ENCODE assay signal across 19 cellular contexts in the genomic region with DNA sequence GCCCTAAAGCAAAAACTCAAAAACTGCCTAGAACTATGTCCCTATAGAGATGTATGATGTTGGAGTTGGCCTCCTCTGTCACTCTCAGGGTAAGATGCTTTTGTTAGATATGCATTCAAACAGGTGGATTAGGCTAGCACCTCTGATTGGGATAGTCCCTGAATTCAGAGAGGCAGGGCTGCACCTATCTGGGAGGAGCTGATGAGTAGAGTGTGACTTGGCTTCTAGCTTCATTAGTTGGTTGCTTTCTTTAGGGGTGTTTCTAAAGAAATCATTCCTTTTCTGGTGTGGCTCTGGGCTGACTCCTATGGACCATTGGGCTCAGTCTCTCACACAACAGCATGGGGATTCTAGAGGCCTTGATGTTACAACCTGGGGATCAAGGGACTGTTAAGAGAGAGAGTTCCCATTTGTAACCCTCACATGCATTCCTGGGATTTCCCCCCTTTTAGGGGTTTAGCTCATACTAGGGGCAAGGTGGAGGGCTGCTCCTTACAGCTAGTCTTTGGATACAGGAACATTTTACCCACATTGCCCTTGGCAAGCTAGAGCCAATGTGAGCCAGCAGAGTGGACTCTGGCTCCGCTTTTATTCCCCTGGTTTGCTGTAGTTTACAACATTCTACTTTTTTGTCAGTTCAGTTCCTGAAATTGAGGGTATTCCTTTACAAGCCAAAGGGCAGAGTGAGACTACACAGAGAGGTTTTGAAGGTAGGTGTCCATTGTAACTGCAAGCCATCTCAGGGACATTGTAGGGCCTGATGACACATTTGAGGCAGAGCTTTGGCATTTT. TPM values are rescaled to one million over a fixed set of nuclear protein-coding genes. Genes with fewer than 3 reads are reported as not detected.
DNase-seq lines count a peak whose midpoint lies in the region; ATAC-seq, FAIRE-seq and TF ChIP-seq lines count a peak whose summit lies in the region.
"Had no signal": no experiment of that assay in that cellular context is flagged by ENCODE, and none has a peak within 500 bp of the region (broad histone marks: within the 10 kb centered on the region; RNA-seq: fewer than 3 reads in every experiment).

No MANE protein-coding gene starts in this region.

- no peaks in the 10 kb centered on the region for H3K36me3 Mint-ChIP-seq in natural killer cell
- peaks cover 6% of the 10 kb centered on the region for H3K36me3 Mint-ChIP-seq in natural killer cell treated with Interleukin-12 subunit alpha and Interleukin-12 subunit beta and Interleukin-15 and Interleukin-18, amount 100 ng/mL, for 72 hours
- peaks cover 20% of the 10 kb centered on the region for H3K36me3 Mint-ChIP-seq in activated T-helper 17 cell treated with anti-CD3 and anti-CD28 coated beads, Interleukin-2, amount 50 U/mL, for 72 hours (ENCODE audit: low read depth)

- DNase-seq in natural killer cell (no peak), HepG2 (ENCODE audit: low spot score) (no peak), transverse colon (peak; percentile 24), NCI-H2107 treated with DMSO at 0.1 percent for 48 hours (lab: John Stamatoyannopoulos, UW; ENCODE audit: unreplicated experiment) (no peak), PC-3 (no peak), NCI-H146 (lab: John Stamatoyannopoulos, UW) (no peak)
- DNase-seq in natural killer cell treated with Interleukin-12 subunit alpha and Interleukin-12 subunit beta and Interleukin-15 and Interleukin-18, amount 100 ng/mL, for 72 hours (ENCODE audit: low spot score), result no peak
- DNase-seq: DMS153; mesenchymal stem cell; NCI-H2029; NCI-H510A treated with DMSO at 0.1 percent for 48 hours; nucleus accumbens; SIG-M5; sigmoid colon; stimulated activated CD4-positive, alpha-beta T cell treated with anti-CD3 and anti-CD28 coated beads, Interleukin-2, amount 100 ng/mL, for 24 hours; testis had no signal

- no peaks in the 10 kb centered on the region for H3K9me2 ChIP-seq in PC-3 (replicated peaks; ENCODE audit: low read length)

- H3K9me3 ChIP-seq in HepG2 (ENCODE audit: low read length), result no peaks in the 10 kb centered on the region
- no peaks in the 10 kb centered on the region for H3K9me3 ChIP-seq in transverse colon
- H3K9me3 ChIP-seq in PC-3 (ENCODE audit: low read length), result no peaks in the 10 kb centered on the region
- H3K9me3 ChIP-seq: sigmoid colon, testis had no signal

- H3K27me3 ChIP-seq in HepG2 (ENCODE audit: control insufficient read depth in 1 of 2, insufficient read depth in 2 of 2, low read length in 2 of 2), result no peaks in the 10 kb centered on the region
- H3K27me3 ChIP-seq in transverse colon, result no peaks in the 10 kb centered on the region
- no peaks in the 10 kb centered on the region for H3K27me3 ChIP-seq in PC-3 (ENCODE audit: low read length)
- H3K27me3 ChIP-seq: sigmoid colon, testis had no signal

- TF ChIP-seq CTCF in natural killer cell (IDR thresholded peaks at IDR 0.05) (no peak), HepG2 (CRISPR knock-in tag; IDR thresholded peaks at IDR 0.05) (no peak), transverse colon (IDR thresholded peaks at IDR 0.05) (no peak), PC-3 (conservative IDR thresholded peaks at IDR 0.05; ENCODE audit: low read depth, low read length) (no peak)

- in situ Hi-C loops in HepG2 (cut with HindIII; ENCODE audit: extremely low pct_ligation_motif_present, low pct_unique_long_range_greater_than_20kb) (no loop called here), transverse colon (cut with MboI; ENCODE audit: low pct_ligation_motif_present in 1 of 4, low pct_unique_long_range_greater_than_20kb in 1 of 4, low sequenced_read_pairs in 3 of 4) (loop anchor here in 1 of 4 donors (25.0 kb wide), 1 partner anchor 94 kb away; the partner anchor contains the start of genes NMB and WDR73)

- no peak for FAIRE-seq in HepG2 (lab: Jason Lieb, UNC)
- FAIRE-seq: colon, HTR-8/SVneo had no signal

- 92% methylated on average over 1 of the region's 1 CpG for whole genome bisulfite sequencing in HepG2 (ENCODE audit: low lambda C conversion rate)
- 67 to 83% methylated on average over 1 of the region's 1 CpG for WGBS in transverse colon (ENCODE audit: low coverage in 1 of 2), 2 donors

- no peak overlapping the region for H3K4me3 Mint-ChIP-seq in natural killer cell
- no peak overlapping the region for H3K4me3 Mint-ChIP-seq in natural killer cell treated with Interleukin-12 subunit alpha and Interleukin-12 subunit beta and Interleukin-15 and Interleukin-18, amount 100 ng/mL, for 72 hours
- H3K4me3 Mint-ChIP-seq in activated T-helper 17 cell treated with anti-CD3 and anti-CD28 coated beads, Interleukin-2, amount 50 U/mL, for 72 hours, result no peak overlapping the region

- BruUV-seq in HepG2 (replicated peaks; lab: Mats Ljungman, UMichigan) (no TSS peak), PC-3 (replicated peaks; lab: Mats Ljungman, UMichigan) (no TSS peak)

- H2AFZ ChIP-seq in HepG2 (ENCODE audit: low read length) (no peak overlapping the region), PC-3 (ENCODE audit: low read length) (no peak overlapping the region)

- POLR2A ChIA-PET in HepG2 (lab: Yijun Ruan, JAX), result interaction anchor here (0.7 kb wide), 1 partner anchor 149 kb away, joined by 3 read pairs; no protein-coding TSS in a partner anchor
- POLR2A ChIA-PET in PC-3 (lab: Charles Lee; ENCODE audit: unreplicated experiment), result no interaction called here

- H3K4me2 ChIP-seq in HepG2 (ENCODE audit: low read depth, low read length) (no peak overlapping the region), PC-3 (ENCODE audit: low read length) (no peak overlapping the region)

- H3F3A ChIP-seq in PC-3 (ENCODE audit: low read length, unreplicated experiment), result peaks cover 5% of the 10 kb centered on the region

- no peak overlapping the region for H3K4me3 ChIP-seq in HepG2 (replicated peaks in 1 of 3; ENCODE audit: insufficient read depth in 1 of 3, low read depth in 2 of 3, low read length in 3 of 3)
- H3K4me3 ChIP-seq in transverse colon, result no peak overlapping the region
- H3K4me3 ChIP-seq in PC-3 (ENCODE audit: low read length), result no peak overlapping the region
- H3K4me3 ChIP-seq: sigmoid colon, testis had no signal

- H4K20me1 ChIP-seq in HepG2 (ENCODE audit: insufficient read depth, low read length), result peaks cover 28% of the 10 kb centered on the region
- peaks cover 42% of the 10 kb centered on the region for H4K20me1 ChIP-seq in PC-3 (ENCODE audit: low read length)

- H3K36me3 ChIP-seq in HepG2 (replicated peaks in 1 of 2; ENCODE audit: control insufficient read depth in 1 of 2, insufficient read depth in 2 of 2, low read length in 2 of 2), result no peaks in the 10 kb centered on the region
- no peaks in the 10 kb centered on the region for H3K36me3 ChIP-seq in transverse colon
- peaks cover 6% of the 10 kb centered on the region; the same call in 1 of the 2 replicates for H3K36me3 ChIP-seq in PC-3 (ENCODE audit: low read depth, low read length)
- H3K36me3 ChIP-seq: sigmoid colon had no signal

- peak overlapping the region; percentile 43 for H3K27ac ChIP-seq in HepG2 (ENCODE audit: extremely low read length, insufficient read depth, low read length)
- H3K27ac ChIP-seq in transverse colon, result peak overlapping the region; percentile 35 to 46 (median 38)
- H3K27ac ChIP-seq in PC-3 (ENCODE audit: low read length), result no peak overlapping the region
- H3K27ac ChIP-seq: sigmoid colon, testis had no signal

- TF ChIP-seq POLR2A in HepG2 (IDR thresholded peaks at IDR 0.05; ENCODE audit: insufficient read depth in 1 of 2, low read depth in 2 of 2, low read length in 2 of 2) (no peak), transverse colon (IDR thresholded peaks at IDR 0.05) (no peak)

- ATAC-seq in natural killer cell (peak in 1 of 3 donors; percentile 40), HepG2 (no peak), PC-3 (no peak)
- ATAC-seq in natural killer cell treated with Interleukin-12 subunit alpha and Interleukin-12 subunit beta and Interleukin-15 and Interleukin-18, amount 100 ng/mL, for 72 hours, result no peak
- ATAC-seq in activated T-helper 17 cell treated with anti-CD3 and anti-CD28 coated beads, Interleukin-2, amount 50 U/mL, for 72 hours (replicated peaks), result peak; percentile 31

- CTCF ChIA-PET in HepG2 (lab: Yijun Ruan, JAX; ENCODE audit: low intra/inter-chr PET ratio, low total read pairs), result no interaction called here
- CTCF ChIA-PET in PC-3 (lab: Charles Lee), result no interaction called here

- intact Hi-C loops in natural killer cell (cut with micrococcal nuclease), result no loop called here
- intact Hi-C loops in HepG2 (cut with micrococcal nuclease; ENCODE audit: unreplicated experiment), result loop anchor here (10.0 kb wide), 1 partner anchor 59 kb away; the partner anchor contains the start of gene ALPK3
- intact Hi-C loops in transverse colon (cut with DNase I; ENCODE audit: low total_unique reads), result loop anchor here (10.0 kb wide), 1 partner anchor 59 kb away; the partner anchor contains the start of gene ALPK3
- intact Hi-C loops in PC-3 (cut with micrococcal nuclease), result no loop called here

- no peaks in the 10 kb centered on the region for H3K27me3 Mint-ChIP-seq in natural killer cell (ENCODE audit: low read depth in 2 of 2)
- H3K27me3 Mint-ChIP-seq in natural killer cell treated with Interleukin-12 subunit alpha and Interleukin-12 subunit beta and Interleukin-15 and Interleukin-18, amount 100 ng/mL, for 72 hours, result no peaks in the 10 kb centered on the region
- no peaks in the 10 kb centered on the region for H3K27me3 Mint-ChIP-seq in activated T-helper 17 cell treated with anti-CD3 and anti-CD28 coated beads, Interleukin-2, amount 50 U/mL, for 72 hours

- H3K4me1 Mint-ChIP-seq in natural killer cell, result peaks cover 31 to 42% of the 10 kb centered on the region in 2 donors
- H3K4me1 Mint-ChIP-seq in natural killer cell treated with Interleukin-12 subunit alpha and Interleukin-12 subunit beta and Interleukin-15 and Interleukin-18, amount 100 ng/mL, for 72 hours (ENCODE audit: low read depth in 2 of 2), result peaks cover 31 to 33% of the 10 kb centered on the region in 2 donors
- peaks cover 30% of the 10 kb centered on the region for H3K4me1 Mint-ChIP-seq in activated T-helper 17 cell treated with anti-CD3 and anti-CD28 coated beads, Interleukin-2, amount 50 U/mL, for 72 hours

- H3K9me3 Mint-ChIP-seq in natural killer cell, result no peaks in the 10 kb centered on the region
- no peaks in the 10 kb centered on the region for H3K9me3 Mint-ChIP-seq in natural killer cell treated with Interleukin-12 subunit alpha and Interleukin-12 subunit beta and Interleukin-15 and Interleukin-18, amount 100 ng/mL, for 72 hours
- H3K9me3 Mint-ChIP-seq in activated T-helper 17 cell treated with anti-CD3 and anti-CD28 coated beads, Interleukin-2, amount 50 U/mL, for 72 hours, result no peaks in the 10 kb centered on the region

- TF ChIP-seq RAD21 in HepG2 (CRISPR knock-in tag; IDR thresholded peaks at IDR 0.05), result no peak

- peak overlapping the region; percentile 5 to 33 for H3K27ac Mint-ChIP-seq in natural killer cell
- peak overlapping the region in 1 of 2 donors; percentile 41 for H3K27ac Mint-ChIP-seq in natural killer cell treated with Interleukin-12 subunit alpha and Interleukin-12 subunit beta and Interleukin-15 and Interleukin-18, amount 100 ng/mL, for 72 hours
- H3K27ac Mint-ChIP-seq in activated T-helper 17 cell treated with anti-CD3 and anti-CD28 coated beads, Interleukin-2, amount 50 U/mL, for 72 hours, result peak overlapping the region; percentile 45

- TF ChIP-seq EP300 in HepG2 (IDR thresholded peaks at IDR 0.05; ENCODE audit: low read depth in 2 of 2, low read length in 2 of 2) (no peak), HepG2 (CRISPR knock-in tag; IDR thresholded peaks at IDR 0.05; ENCODE audit: borderline replicate concordance) (no peak), transverse colon (IDR thresholded peaks at IDR 0.05; ENCODE audit: low read depth) (no peak)

- H3K4me1 ChIP-seq in HepG2 (ENCODE audit: insufficient read depth, low read length), result peaks cover 85% of the 10 kb centered on the region
- H3K4me1 ChIP-seq in transverse colon, result peaks cover 49 to 93% (median 74%) of the 10 kb centered on the region in 4 donors
- H3K4me1 ChIP-seq in PC-3 (ENCODE audit: insufficient read depth, low read length), result peaks cover 18% of the 10 kb centered on the region

- peaks cover 93% of the 10 kb centered on the region for H3K79me2 ChIP-seq in HepG2 (ENCODE audit: insufficient read depth, low read length)
- peaks cover 100% of the 10 kb centered on the region for H3K79me2 ChIP-seq in PC-3 (ENCODE audit: low read length)

- H3K9ac ChIP-seq in HepG2 (ENCODE audit: insufficient read depth, low read depth, low read length) (no peak overlapping the region), PC-3 (ENCODE audit: low read length) (no peak overlapping the region)

RNA-seq across cellular contexts. Expression of gene ZNF592, which starts 7.5 kb away (rescaled TPM):
- 10 to 100 TPM; 38.0 to 43.8 (median 39.1) TPM for total RNA-seq in natural killer cell
- 10 to 100 TPM; 23.7 to 41.3 TPM for total RNA-seq in natural killer cell treated with Interleukin-12 subunit alpha and Interleukin-12 subunit beta and Interleukin-15 and Interleukin-18, amount 100 ng/mL, for 72 hours
- 10 to 100 TPM; 23.8 to 36.8 TPM for total RNA-seq in activated T-helper 17 cell treated with anti-CD3 and anti-CD28 coated beads, Interleukin-2, amount 50 U/mL, for 72 hours
- total RNA-seq in HepG2 (2016; rRNA removed; fragmentation: Illumina TruSeq; extraction: Trizol), result 8.2 and 8.6 TPM in 2 replicates
- 1.7 and 1.8 TPM in 2 replicates for total RNA-seq in HepG2 (2016; cell fraction: cytosol; rRNA removed; fragmentation: Illumina TruSeq; extraction: Trizol; ENCODE audit: low read depth)
- 6.8 and 8.5 TPM in 2 replicates for total RNA-seq in HepG2 (2016; cell fraction: insoluble cytoplasmic fraction; rRNA removed; fragmentation: Illumina TruSeq; extraction: Trizol)
- 8.4 and 9.5 TPM in 2 replicates for total RNA-seq in HepG2 (2016; cell fraction: membrane; rRNA removed; fragmentation: Illumina TruSeq; extraction: Trizol)
- 7.9 and 9.7 TPM in 2 replicates for total RNA-seq in HepG2 (2016; cell fraction: nucleus; rRNA removed; fragmentation: Illumina TruSeq; extraction: Trizol)
- 9.8 and 11.1 TPM in 2 replicates for polyA plus RNA-seq in HepG2 (2011; rRNA removed)
- polyA plus RNA-seq in HepG2 (2011; cell fraction: cytosol; rRNA removed), result 6.3 and 8.1 TPM in 2 replicates
- polyA plus RNA-seq in HepG2 (2011; cell fraction: nucleus; rRNA removed), result 20.4 and 23.3 TPM in 2 replicates
- polyA plus RNA-seq in HepG2 (2012), result 12.5 and 12.7 TPM in 2 replicates
- polyA plus RNA-seq in HepG2 (2016; cell fraction: cytosol; fragmentation: Illumina TruSeq; extraction: Trizol; ENCODE audit: low read depth), result 3.1 and 4.1 TPM in 2 replicates
- 9.8 and 14.4 TPM in 2 replicates for polyA plus RNA-seq in HepG2 (2016; cell fraction: insoluble cytoplasmic fraction; fragmentation: Illumina TruSeq; extraction: Trizol; ENCODE audit: low read depth)
- polyA plus RNA-seq in HepG2 (2016; cell fraction: membrane; fragmentation: Illumina TruSeq; extraction: Trizol; ENCODE audit: low read depth), result 12.8 and 14.8 TPM in 2 replicates
- polyA plus RNA-seq in HepG2 (2016; cell fraction: nucleus; fragmentation: Illumina TruSeq; extraction: Trizol; ENCODE audit: insufficient read depth, low read depth), result 17.8 and 21.0 TPM in 2 replicates
- 18.8 and 22.0 TPM in 2 replicates for polyA minus RNA-seq in HepG2 (2011; rRNA and poly(A)+ RNA removed; ENCODE audit: low replicate concordance)
- 8.2 and 9.7 TPM in 2 replicates for polyA minus RNA-seq in HepG2 (2011; cell fraction: cytosol; rRNA and poly(A)+ RNA removed)
- 13.8 and 15.7 TPM in 2 replicates for polyA minus RNA-seq in HepG2 (2011; cell fraction: nucleus; rRNA and poly(A)+ RNA removed)
- 10 to 100 TPM; 23.5 to 41.1 (median 26.5) TPM for total RNA-seq in transverse colon
- total RNA-seq in PC-3 (2014; rRNA removed), result 12.3 and 13.0 TPM in 2 replicates

RNA-seq across cellular contexts. Expression of gene SEC11A, which starts 40.0 kb away (rescaled TPM):
- 10 to 100 TPM; 78.7 to 89.3 (median 81.8) TPM for total RNA-seq in natural killer cell
- total RNA-seq in natural killer cell treated with Interleukin-12 subunit alpha and Interleukin-12 subunit beta and Interleukin-15 and Interleukin-18, amount 100 ng/mL, for 72 hours, result 100 to 1,000 TPM in 1 of 2 donors, 10 to 100 TPM in 1; 73.0 to 114 TPM
- total RNA-seq in activated T-helper 17 cell treated with anti-CD3 and anti-CD28 coated beads, Interleukin-2, amount 50 U/mL, for 72 hours, result 100 to 1,000 TPM; 111 to 116 TPM
- total RNA-seq in HepG2 (2016; rRNA removed; fragmentation: Illumina TruSeq; extraction: Trizol), result 194 and 230 TPM in 2 replicates
- total RNA-seq in HepG2 (2016; cell fraction: cytosol; rRNA removed; fragmentation: Illumina TruSeq; extraction: Trizol; ENCODE audit: low read depth), result 209 and 247 TPM in 2 replicates
- total RNA-seq in HepG2 (2016; cell fraction: insoluble cytoplasmic fraction; rRNA removed; fragmentation: Illumina TruSeq; extraction: Trizol), result 197 and 238 TPM in 2 replicates
- 313 and 374 TPM in 2 replicates for total RNA-seq in HepG2 (2016; cell fraction: membrane; rRNA removed; fragmentation: Illumina TruSeq; extraction: Trizol)
- 129 and 147 TPM in 2 replicates for total RNA-seq in HepG2 (2016; cell fraction: nucleus; rRNA removed; fragmentation: Illumina TruSeq; extraction: Trizol)
- polyA plus RNA-seq in HepG2 (2011; rRNA removed), result 107 and 141 TPM in 2 replicates
- polyA plus RNA-seq in HepG2 (2011; cell fraction: cytosol; rRNA removed), result 74.2 and 119 TPM in 2 replicates
- 17.5 and 29.2 TPM in 2 replicates for polyA plus RNA-seq in HepG2 (2011; cell fraction: nucleus; rRNA removed)
- polyA plus RNA-seq in HepG2 (2012), result 188 and 211 TPM in 2 replicates
- 239 and 241 TPM in 2 replicates for polyA plus RNA-seq in HepG2 (2016; cell fraction: cytosol; fragmentation: Illumina TruSeq; extraction: Trizol; ENCODE audit: low read depth)
- polyA plus RNA-seq in HepG2 (2016; cell fraction: insoluble cytoplasmic fraction; fragmentation: Illumina TruSeq; extraction: Trizol; ENCODE audit: low read depth), result 215 TPM in 2 replicates
- 325 and 350 TPM in 2 replicates for polyA plus RNA-seq in HepG2 (2016; cell fraction: membrane; fragmentation: Illumina TruSeq; extraction: Trizol; ENCODE audit: low read depth)
- 211 and 253 TPM in 2 replicates for polyA plus RNA-seq in HepG2 (2016; cell fraction: nucleus; fragmentation: Illumina TruSeq; extraction: Trizol; ENCODE audit: insufficient read depth, low read depth)
- polyA minus RNA-seq in HepG2 (2011; rRNA and poly(A)+ RNA removed; ENCODE audit: low replicate concordance), result 37.6 and 79.1 TPM in 2 replicates
- polyA minus RNA-seq in HepG2 (2011; cell fraction: cytosol; rRNA and poly(A)+ RNA removed), result 39.8 and 41.3 TPM in 2 replicates
- polyA minus RNA-seq in HepG2 (2011; cell fraction: nucleus; rRNA and poly(A)+ RNA removed), result 32.6 and 34.2 TPM in 2 replicates
- 100 to 1,000 TPM in 2 of 4 donors, 10 to 100 TPM in 2; 19.9 to 124 (median 83.0) TPM for total RNA-seq in transverse colon
- 120 and 140 TPM in 2 replicates for total RNA-seq in PC-3 (2014; rRNA removed)

Comparison
In these comparisons a context has a peak if more than half of its experiments do, and no peak if none do; other contexts are left out.
1. intact Hi-C loops: an anchor here in HepG2 (10.0 kb wide) and transverse colon (10.0 kb wide); none called in natural killer cell and PC-3.